14 cellular contexts compared by ENCODE assay signal in the genomic region with DNA sequence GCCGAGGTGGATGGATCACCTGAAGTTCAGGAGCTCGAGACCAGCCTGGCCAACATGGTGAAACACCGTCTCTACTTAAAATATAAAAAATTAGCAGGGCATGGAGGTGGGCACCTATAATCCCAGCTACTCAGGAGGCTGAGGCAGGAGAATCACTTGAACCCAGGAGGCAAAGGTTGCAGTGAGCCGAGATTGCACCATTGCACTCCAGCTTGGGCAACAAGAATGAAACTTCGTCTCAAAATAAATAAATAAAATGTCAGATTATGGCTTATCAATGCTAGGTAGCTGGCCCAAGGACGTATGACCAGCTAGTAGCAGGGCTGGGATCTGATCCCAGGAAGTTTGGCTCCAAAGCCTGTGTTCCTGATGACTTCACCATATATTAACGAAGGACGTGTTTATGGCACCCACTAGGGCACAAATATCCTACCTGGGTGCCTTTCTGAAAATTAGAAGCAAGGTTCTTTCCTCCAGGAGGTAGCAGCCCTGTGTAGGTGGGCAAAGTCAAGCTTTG. TPM values are rescaled to one million over a fixed set of nuclear protein-coding genes. Genes with fewer than 3 reads are reported as not detected.
DNase-seq lines count a peak whose midpoint lies in the region; ATAC-seq, FAIRE-seq and TF ChIP-seq lines count a peak whose summit lies in the region.
"Not testable (repeated sequence)": the region's sequence is repeated elsewhere in the genome, so short reads cannot be mapped to it uniquely, and the experiment has no call there.
"Had no signal": no experiment of that assay in that cellular context is flagged by ENCODE, and none has a peak within 500 bp of the region (broad histone marks: within the 10 kb centered on the region; RNA-seq: fewer than 3 reads in every experiment).

No MANE protein-coding gene starts in this region.

- H3K27me3 ChIP-seq in astrocyte (ENCODE audit: insufficient read depth, low read length); lower lobe of right lung (ENCODE audit: low read depth); pancreas; gastrocnemius medialis: not testable (repeated sequence)

- not testable (repeated sequence) for H3K4me3 ChIP-seq in astrocyte (ENCODE audit: insufficient read depth, low read depth, low read length); kidney (ENCODE audit: low read length in 2 of 2); lower lobe of right lung; pancreas; gastrocnemius medialis

- not testable (repeated sequence) for H3K4me2 ChIP-seq in astrocyte (ENCODE audit: low read length)

- not testable (repeated sequence) for DNase-seq in astrocyte (ENCODE audit: low read depth); lower lobe of right lung; gastrocnemius medialis
- DNase-seq in Right ventricle myocardium superior: peak; percentile 6
- peak; percentile 8 for DNase-seq in kidney
- peak in 4 of 6 donors; percentile 64 to 81 (median 72) for DNase-seq in pancreas

- H3K9me3 Mint-ChIP-seq in activated naive CD4-positive, alpha-beta T cell treated with anti-CD3 and anti-CD28 coated beads, Interleukin-2, amount 50 U/mL, for 24 hours; astrocyte (ENCODE audit: unreplicated experiment): not testable (repeated sequence)

- WGBS in pancreas, 2 donors: 35 to 41% methylated on average over 8 of the region's 8 CpGs

- peaks cover 79% of the 10 kb centered on the region for H3K79me2 ChIP-seq in astrocyte (ENCODE audit: insufficient read depth, low read length)

- peak overlapping the region; percentile 41 for H3K27ac Mint-ChIP-seq in activated naive CD4-positive, alpha-beta T cell treated with anti-CD3 and anti-CD28 coated beads, Interleukin-2, amount 50 U/mL, for 24 hours
- H3K27ac Mint-ChIP-seq in astrocyte (ENCODE audit: unreplicated experiment): peak overlapping the region; percentile 12

- not testable (repeated sequence) for H3K27ac ChIP-seq in astrocyte (ENCODE audit: low read depth, low read length); kidney (ENCODE audit: low read depth in 2 of 2, low read length in 2 of 2)
- H3K27ac ChIP-seq in lower lobe of right lung (peak overlapping the region; percentile 4), pancreas (peak overlapping the region; percentile 67 to 85 (median 76)), gastrocnemius medialis (peak overlapping the region; percentile 62 to 100 (median 90))

- TF ChIP-seq CTCF in astrocyte (IDR thresholded peaks at IDR 0.05; ENCODE audit: insufficient read depth, low read depth, low read length); kidney (IDR thresholded peaks at IDR 0.05; ENCODE audit: borderline replicate concordance, extremely low read depth, insufficient read depth); lower lobe of right lung (IDR thresholded peaks at IDR 0.05); pancreas (IDR thresholded peaks at IDR 0.05); gastrocnemius medialis (IDR thresholded peaks at IDR 0.05 in 4 of 5, conservative IDR thresholded peaks at IDR 0.05 in 1 of 5): not testable (repeated sequence)

- H3K36me3 ChIP-seq in astrocyte (ENCODE audit: insufficient read depth, low read length); kidney (ENCODE audit: control insufficient read depth in 1 of 2, insufficient read depth in 2 of 2, low read length in 2 of 2); pancreas; gastrocnemius medialis: not testable (repeated sequence)
- peaks cover 18% of the 10 kb centered on the region for H3K36me3 ChIP-seq in lower lobe of right lung

- not testable (repeated sequence) for ATAC-seq in Right ventricle myocardium superior (ENCODE audit: poor library complexity); lower lobe of right lung; gastrocnemius medialis
- ATAC-seq in pancreas: peak; percentile 84 to 93 (median 90)

- peaks cover 31% of the 10 kb centered on the region for H3K4me1 Mint-ChIP-seq in activated naive CD4-positive, alpha-beta T cell treated with anti-CD3 and anti-CD28 coated beads, Interleukin-2, amount 50 U/mL, for 24 hours
- H3K4me1 Mint-ChIP-seq in astrocyte (ENCODE audit: low read depth, unreplicated experiment): not testable (repeated sequence)

- not testable (repeated sequence) for H3K36me3 Mint-ChIP-seq in activated naive CD4-positive, alpha-beta T cell treated with anti-CD3 and anti-CD28 coated beads, Interleukin-2, amount 50 U/mL, for 24 hours; astrocyte (ENCODE audit: low read depth, unreplicated experiment)

- in situ Hi-C loops in gastrocnemius medialis (cut with MboI; ENCODE audit: low sequenced_read_pairs in 4 of 4): not testable (repeated sequence)

- not testable (repeated sequence) for TF ChIP-seq POLR2A in gastrocnemius medialis (IDR thresholded peaks at IDR 0.05)

- H3K4me1 ChIP-seq in astrocyte (ENCODE audit: insufficient read depth, low read length); kidney (ENCODE audit: control insufficient read depth in 1 of 2, insufficient read depth in 1 of 2, low read depth in 1 of 2, low read length in 2 of 2): not testable (repeated sequence)
- peaks cover 76% of the 10 kb centered on the region for H3K4me1 ChIP-seq in lower lobe of right lung
- peaks cover 19 to 29% (median 23%) of the 10 kb centered on the region in 3 donors for H3K4me1 ChIP-seq in pancreas
- H3K4me1 ChIP-seq in gastrocnemius medialis: peaks cover 59 to 69% of the 10 kb centered on the region in 2 donors

- intact Hi-C loops in Right ventricle myocardium superior (cut with DNase I); kidney (cut with DNase I); lower lobe of right lung (cut with DNase I); pancreas (cut with DNase I); gastrocnemius medialis (cut with DNase I; ENCODE audit: low total_unique reads): not testable (repeated sequence)

- not testable (repeated sequence) for H2AFZ ChIP-seq in astrocyte (ENCODE audit: low read depth, low read length)

- not testable (repeated sequence) for H3K4me3 Mint-ChIP-seq in activated naive CD4-positive, alpha-beta T cell treated with anti-CD3 and anti-CD28 coated beads, Interleukin-2, amount 50 U/mL, for 24 hours; astrocyte (ENCODE audit: unreplicated experiment)

- H4K20me1 ChIP-seq in astrocyte (ENCODE audit: insufficient read depth, low read length): peaks cover 76% of the 10 kb centered on the region

- not testable (repeated sequence) for FAIRE-seq in astrocyte (lab: Jason Lieb, UNC); kidney (lab: Jason Lieb, UNC); pancreas (lab: Jason Lieb, UNC)

- not testable (repeated sequence) for H3K9ac ChIP-seq in astrocyte (ENCODE audit: low read length); kidney (ENCODE audit: low read length in 2 of 2)

- H3K9me3 ChIP-seq in astrocyte (ENCODE audit: insufficient read depth, low read depth, low read length); kidney (ENCODE audit: control insufficient read depth in 1 of 2, low read length in 2 of 2); lower lobe of right lung; pancreas; gastrocnemius medialis: not testable (repeated sequence)

- not testable (repeated sequence) for H3K27me3 Mint-ChIP-seq in activated naive CD4-positive, alpha-beta T cell treated with anti-CD3 and anti-CD28 coated beads, Interleukin-2, amount 50 U/mL, for 24 hours; astrocyte (ENCODE audit: low read depth, unreplicated experiment)

RNA-seq across cellular contexts. Expression of a gene that starts 8.9 kb away (rescaled TPM):
- total RNA-seq in astrocyte (31.0 and 31.2 TPM in 2 replicates), Right ventricle myocardium superior (60.3 TPM), kidney (64.8 TPM), lower lobe of right lung (79.0 TPM), pancreas (10 to 100 TPM; 20.3 to 30.2 (median 22.2) TPM), gastrocnemius medialis (10 to 100 TPM; 24.2 to 43.1 (median 31.2) TPM)
- polyA plus RNA-seq in kidney (ENCODE audit: insufficient read depth, low read depth, low replicate concordance) (23.2 TPM), pancreas (10 to 100 TPM; 17.3 to 19.2 TPM)

RNA-seq across cellular contexts. Expression of a gene that starts 10.7 kb away (rescaled TPM):
- total RNA-seq in astrocyte (not detected in 2 replicates), Right ventricle myocardium superior (not detected), kidney (not detected), lower lobe of right lung (not detected), pancreas (not detected), gastrocnemius medialis (not detected)
- polyA plus RNA-seq in kidney (ENCODE audit: insufficient read depth, low read depth, low replicate concordance) (not detected), pancreas (under 1 TPM in 1 of 2 donors, not detected in 1; 0.08 TPM)
- total RNA-seq: A172; Calu3; CD8-positive, alpha-beta T cell; GM23338; H7; HFFc6; HT1080 had no signal

RNA-seq across cellular contexts. Expression of a gene that starts 13.7 kb away (rescaled TPM):
- 143 and 151 TPM in 2 replicates for total RNA-seq in astrocyte
- 32.9 TPM for total RNA-seq in Right ventricle myocardium superior
- total RNA-seq in kidney: 133 TPM
- polyA plus RNA-seq in kidney (ENCODE audit: insufficient read depth, low read depth, low replicate concordance): 18.6 TPM
- 101 TPM for total RNA-seq in lower lobe of right lung
- 10 to 100 TPM; 45.7 to 62.6 (median 53.8) TPM for total RNA-seq in pancreas
- polyA plus RNA-seq in pancreas: 10 to 100 TPM; 24.5 to 83.6 TPM
- total RNA-seq in gastrocnemius medialis: 10 to 100 TPM; 20.3 to 56.9 (median 39.3) TPM

RNA-seq across cellular contexts. Expression of a gene that starts 25.7 kb away (rescaled TPM):
- total RNA-seq in astrocyte (9.7 and 11.7 TPM in 2 replicates), Right ventricle myocardium superior (9.8 TPM), kidney (11.9 TPM), lower lobe of right lung (8.4 TPM), pancreas (10 to 100 TPM in 2 of 6 donors, 1 to 10 TPM in 4; 7.5 to 15.0 (median 8.7) TPM), gastrocnemius medialis (100 to 1,000 TPM in 2 of 4 donors, 10 to 100 TPM in 2; 82.3 to 202 (median 101) TPM)
- polyA plus RNA-seq in kidney (ENCODE audit: insufficient read depth, low read depth, low replicate concordance) (19.3 TPM), pancreas (10 to 100 TPM in 1 of 2 donors, 1 to 10 TPM in 1; 9.7 to 11.1 TPM)

RNA-seq across cellular contexts. Expression of a gene that starts 31.2 kb away (rescaled TPM):
- total RNA-seq in astrocyte (22.4 and 30.7 TPM in 2 replicates), Right ventricle myocardium superior (9.8 TPM), kidney (1.4 TPM), lower lobe of right lung (1.2 TPM), pancreas (1 to 10 TPM in 1 of 6 donors, under 1 TPM in 5; 0.09 to 1.1 (median 0.31) TPM), gastrocnemius medialis (1 to 10 TPM; 1.2 to 7.4 (median 4.1) TPM)
- polyA plus RNA-seq in kidney (ENCODE audit: insufficient read depth, low read depth, low replicate concordance) (7.7 TPM), pancreas (under 1 TPM; 0.61 to 0.65 TPM)
- total RNA-seq: A172 had no signal
